1 cellular context compared by ENCODE assay signal in the genomic region with DNA sequence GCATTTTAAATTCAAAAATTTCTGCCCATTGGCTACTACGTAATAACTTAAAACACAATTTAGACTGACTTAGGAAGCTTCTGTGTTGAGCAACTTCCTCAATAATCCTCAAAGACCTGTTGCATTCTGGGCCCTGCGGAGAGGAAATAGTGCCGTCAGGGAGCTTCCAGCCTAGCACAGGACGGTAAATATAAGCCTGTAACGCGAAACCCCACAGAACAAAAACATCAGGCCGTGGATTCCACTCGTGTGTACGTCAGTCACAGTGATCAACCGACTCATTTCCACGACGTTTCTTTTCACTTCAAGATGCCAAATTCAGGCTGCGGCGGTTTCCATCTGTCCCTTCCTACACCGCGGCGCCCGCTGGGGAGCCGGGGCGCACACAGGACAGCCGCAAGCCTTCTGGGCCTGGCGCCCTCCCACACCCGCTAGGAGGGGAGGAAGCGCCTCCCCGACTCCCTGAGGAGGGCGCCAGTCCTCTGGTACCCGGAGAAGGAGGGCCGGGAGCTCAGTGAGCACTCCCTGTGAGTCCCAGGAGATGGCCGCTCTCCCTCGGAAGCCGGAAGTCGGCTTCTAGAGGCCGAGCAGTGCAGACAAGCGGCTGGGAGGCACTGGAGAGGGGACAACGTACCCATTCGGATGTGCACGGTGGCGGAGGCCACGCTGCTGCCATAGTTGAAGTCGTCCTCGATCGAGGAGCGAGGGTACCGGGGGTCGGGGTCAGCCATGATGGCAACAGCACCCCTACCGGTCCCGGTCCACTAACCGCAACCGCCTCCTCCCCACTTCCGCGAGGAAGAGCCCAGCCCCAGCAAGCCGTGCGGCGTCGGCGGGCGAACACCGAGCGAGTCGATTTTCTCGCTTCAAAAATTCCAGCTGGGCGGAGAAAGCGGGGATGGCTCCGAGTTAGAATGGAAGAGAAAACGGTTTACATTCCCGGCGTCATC.
TF ChIP-seq lines count a peak whose summit lies in the region.

A gene with protein sequence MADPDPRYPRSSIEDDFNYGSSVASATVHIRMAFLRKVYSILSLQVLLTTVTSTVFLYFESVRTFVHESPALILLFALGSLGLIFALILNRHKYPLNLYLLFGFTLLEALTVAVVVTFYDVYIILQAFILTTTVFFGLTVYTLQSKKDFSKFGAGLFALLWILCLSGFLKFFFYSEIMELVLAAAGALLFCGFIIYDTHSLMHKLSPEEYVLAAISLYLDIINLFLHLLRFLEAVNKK (minus strand): TSS at position 776 of the 950 bp plus-strand sequence. CDS start 45 bp downstream, at position 731.

TF ChIP-seq in WTC11, 78 proteins besides CTCF, POLR2A, EP300 and RAD21 (continued from another document and continues in another):
- TF ChIP-seq, protein P1, sequence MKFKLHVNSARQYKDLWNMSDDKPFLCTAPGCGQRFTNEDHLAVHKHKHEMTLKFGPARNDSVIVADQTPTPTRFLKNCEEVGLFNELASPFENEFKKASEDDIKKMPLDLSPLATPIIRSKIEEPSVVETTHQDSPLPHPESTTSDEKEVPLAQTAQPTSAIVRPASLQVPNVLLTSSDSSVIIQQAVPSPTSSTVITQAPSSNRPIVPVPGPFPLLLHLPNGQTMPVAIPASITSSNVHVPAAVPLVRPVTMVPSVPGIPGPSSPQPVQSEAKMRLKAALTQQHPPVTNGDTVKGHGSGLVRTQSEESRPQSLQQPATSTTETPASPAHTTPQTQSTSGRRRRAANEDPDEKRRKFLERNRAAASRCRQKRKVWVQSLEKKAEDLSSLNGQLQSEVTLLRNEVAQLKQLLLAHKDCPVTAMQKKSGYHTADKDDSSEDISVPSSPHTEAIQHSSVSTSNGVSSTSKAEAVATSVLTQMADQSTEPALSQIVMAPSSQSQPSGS (CRISPR knock-in tag; IDR thresholded peaks at IDR 0.05; ENCODE audit: borderline replicate concordance, low read depth) = no peak
- TF ChIP-seq ZNF396 (CRISPR knock-in tag; IDR thresholded peaks at IDR 0.05; ENCODE audit: borderline replicate concordance) (no peak), ETV6 (CRISPR knock-in tag; IDR thresholded peaks at IDR 0.05) (peak; percentile 85; the same call in 1 of the 2 replicates), ZNF317 (CRISPR knock-in tag; IDR thresholded peaks at IDR 0.05; ENCODE audit: borderline replicate concordance, low read depth) (no peak), NFATC4 (CRISPR knock-in tag; IDR thresholded peaks at IDR 0.05) (no peak), CREM (CRISPR knock-in tag; IDR thresholded peaks at IDR 0.05) (no peak), JAZF1 (CRISPR knock-in tag; IDR thresholded peaks at IDR 0.05) (no peak), ZNF263 (CRISPR knock-in tag; IDR thresholded peaks at IDR 0.05; ENCODE audit: low read depth) (peak; percentile 93), NR1H2 (CRISPR knock-in tag; IDR thresholded peaks at IDR 0.05) (no peak), SMAD3 (CRISPR knock-in tag; IDR thresholded peaks at IDR 0.05; ENCODE audit: borderline replicate concordance) (0 out of 2 replicates have a peak, but pooled peaks have one; percentile 37), ELF4 (CRISPR knock-in tag; IDR thresholded peaks at IDR 0.05; ENCODE audit: low read depth) (no peak), GABPB1 (CRISPR knock-in tag; IDR thresholded peaks at IDR 0.05) (peak; percentile 79), MXD4 (CRISPR knock-in tag; IDR thresholded peaks at IDR 0.05; ENCODE audit: borderline replicate concordance) (no peak), PRRX2 (CRISPR knock-in tag; IDR thresholded peaks at IDR 0.05) (no peak)
- TF ChIP-seq, protein P2, sequence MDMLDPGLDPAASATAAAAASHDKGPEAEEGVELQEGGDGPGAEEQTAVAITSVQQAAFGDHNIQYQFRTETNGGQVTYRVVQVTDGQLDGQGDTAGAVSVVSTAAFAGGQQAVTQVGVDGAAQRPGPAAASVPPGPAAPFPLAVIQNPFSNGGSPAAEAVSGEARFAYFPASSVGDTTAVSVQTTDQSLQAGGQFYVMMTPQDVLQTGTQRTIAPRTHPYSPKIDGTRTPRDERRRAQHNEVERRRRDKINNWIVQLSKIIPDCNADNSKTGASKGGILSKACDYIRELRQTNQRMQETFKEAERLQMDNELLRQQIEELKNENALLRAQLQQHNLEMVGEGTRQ (CRISPR knock-in tag; IDR thresholded peaks at IDR 0.05) = no peak
- TF ChIP-seq, protein P3, sequence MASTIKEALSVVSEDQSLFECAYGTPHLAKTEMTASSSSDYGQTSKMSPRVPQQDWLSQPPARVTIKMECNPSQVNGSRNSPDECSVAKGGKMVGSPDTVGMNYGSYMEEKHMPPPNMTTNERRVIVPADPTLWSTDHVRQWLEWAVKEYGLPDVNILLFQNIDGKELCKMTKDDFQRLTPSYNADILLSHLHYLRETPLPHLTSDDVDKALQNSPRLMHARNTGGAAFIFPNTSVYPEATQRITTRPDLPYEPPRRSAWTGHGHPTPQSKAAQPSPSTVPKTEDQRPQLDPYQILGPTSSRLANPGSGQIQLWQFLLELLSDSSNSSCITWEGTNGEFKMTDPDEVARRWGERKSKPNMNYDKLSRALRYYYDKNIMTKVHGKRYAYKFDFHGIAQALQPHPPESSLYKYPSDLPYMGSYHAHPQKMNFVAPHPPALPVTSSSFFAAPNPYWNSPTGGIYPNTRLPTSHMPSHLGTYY (CRISPR knock-in tag; IDR thresholded peaks at IDR 0.05) = no peak
- TF ChIP-seq, protein P4, sequence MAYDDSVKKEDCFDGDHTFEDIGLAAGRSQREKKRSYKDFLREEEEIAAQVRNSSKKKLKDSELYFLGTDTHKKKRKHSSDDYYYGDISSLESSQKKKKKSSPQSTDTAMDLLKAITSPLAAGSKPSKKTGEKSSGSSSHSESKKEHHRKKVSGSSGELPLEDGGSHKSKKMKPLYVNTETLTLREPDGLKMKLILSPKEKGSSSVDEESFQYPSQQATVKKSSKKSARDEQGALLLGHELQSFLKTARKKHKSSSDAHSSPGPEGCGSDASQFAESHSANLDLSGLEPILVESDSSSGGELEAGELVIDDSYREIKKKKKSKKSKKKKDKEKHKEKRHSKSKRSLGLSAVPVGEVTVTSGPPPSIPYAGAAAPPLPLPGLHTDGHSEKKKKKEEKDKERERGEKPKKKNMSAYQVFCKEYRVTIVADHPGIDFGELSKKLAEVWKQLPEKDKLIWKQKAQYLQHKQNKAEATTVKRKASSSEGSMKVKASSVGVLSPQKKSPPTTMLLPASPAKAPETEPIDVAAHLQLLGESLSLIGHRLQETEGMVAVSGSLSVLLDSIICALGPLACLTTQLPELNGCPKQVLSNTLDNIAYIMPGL (CRISPR knock-in tag; IDR thresholded peaks at IDR 0.05) = peak; percentile 77; the same call in 1 of the 2 replicates
- TF ChIP-seq, protein P5, sequence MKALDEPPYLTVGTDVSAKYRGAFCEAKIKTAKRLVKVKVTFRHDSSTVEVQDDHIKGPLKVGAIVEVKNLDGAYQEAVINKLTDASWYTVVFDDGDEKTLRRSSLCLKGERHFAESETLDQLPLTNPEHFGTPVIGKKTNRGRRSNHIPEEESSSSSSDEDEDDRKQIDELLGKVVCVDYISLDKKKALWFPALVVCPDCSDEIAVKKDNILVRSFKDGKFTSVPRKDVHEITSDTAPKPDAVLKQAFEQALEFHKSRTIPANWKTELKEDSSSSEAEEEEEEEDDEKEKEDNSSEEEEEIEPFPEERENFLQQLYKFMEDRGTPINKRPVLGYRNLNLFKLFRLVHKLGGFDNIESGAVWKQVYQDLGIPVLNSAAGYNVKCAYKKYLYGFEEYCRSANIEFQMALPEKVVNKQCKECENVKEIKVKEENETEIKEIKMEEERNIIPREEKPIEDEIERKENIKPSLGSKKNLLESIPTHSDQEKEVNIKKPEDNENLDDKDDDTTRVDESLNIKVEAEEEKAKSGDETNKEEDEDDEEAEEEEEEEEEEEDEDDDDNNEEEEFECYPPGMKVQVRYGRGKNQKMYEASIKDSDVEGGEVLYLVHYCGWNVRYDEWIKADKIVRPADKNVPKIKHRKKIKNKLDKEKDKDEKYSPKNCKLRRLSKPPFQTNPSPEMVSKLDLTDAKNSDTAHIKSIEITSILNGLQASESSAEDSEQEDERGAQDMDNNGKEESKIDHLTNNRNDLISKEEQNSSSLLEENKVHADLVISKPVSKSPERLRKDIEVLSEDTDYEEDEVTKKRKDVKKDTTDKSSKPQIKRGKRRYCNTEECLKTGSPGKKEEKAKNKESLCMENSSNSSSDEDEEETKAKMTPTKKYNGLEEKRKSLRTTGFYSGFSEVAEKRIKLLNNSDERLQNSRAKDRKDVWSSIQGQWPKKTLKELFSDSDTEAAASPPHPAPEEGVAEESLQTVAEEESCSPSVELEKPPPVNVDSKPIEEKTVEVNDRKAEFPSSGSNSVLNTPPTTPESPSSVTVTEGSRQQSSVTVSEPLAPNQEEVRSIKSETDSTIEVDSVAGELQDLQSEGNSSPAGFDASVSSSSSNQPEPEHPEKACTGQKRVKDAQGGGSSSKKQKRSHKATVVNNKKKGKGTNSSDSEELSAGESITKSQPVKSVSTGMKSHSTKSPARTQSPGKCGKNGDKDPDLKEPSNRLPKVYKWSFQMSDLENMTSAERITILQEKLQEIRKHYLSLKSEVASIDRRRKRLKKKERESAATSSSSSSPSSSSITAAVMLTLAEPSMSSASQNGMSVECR (CRISPR knock-in tag; IDR thresholded peaks at IDR 0.05; ENCODE audit: borderline replicate concordance) = peak; percentile 81
- TF ChIP-seq, protein P6, sequence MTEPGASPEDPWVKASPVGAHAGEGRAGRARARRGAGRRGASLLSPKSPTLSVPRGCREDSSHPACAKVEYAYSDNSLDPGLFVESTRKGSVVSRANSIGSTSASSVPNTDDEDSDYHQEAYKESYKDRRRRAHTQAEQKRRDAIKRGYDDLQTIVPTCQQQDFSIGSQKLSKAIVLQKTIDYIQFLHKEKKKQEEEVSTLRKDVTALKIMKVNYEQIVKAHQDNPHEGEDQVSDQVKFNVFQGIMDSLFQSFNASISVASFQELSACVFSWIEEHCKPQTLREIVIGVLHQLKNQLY (CRISPR knock-in tag; IDR thresholded peaks at IDR 0.05) = no peak
- TF ChIP-seq, protein P7, sequence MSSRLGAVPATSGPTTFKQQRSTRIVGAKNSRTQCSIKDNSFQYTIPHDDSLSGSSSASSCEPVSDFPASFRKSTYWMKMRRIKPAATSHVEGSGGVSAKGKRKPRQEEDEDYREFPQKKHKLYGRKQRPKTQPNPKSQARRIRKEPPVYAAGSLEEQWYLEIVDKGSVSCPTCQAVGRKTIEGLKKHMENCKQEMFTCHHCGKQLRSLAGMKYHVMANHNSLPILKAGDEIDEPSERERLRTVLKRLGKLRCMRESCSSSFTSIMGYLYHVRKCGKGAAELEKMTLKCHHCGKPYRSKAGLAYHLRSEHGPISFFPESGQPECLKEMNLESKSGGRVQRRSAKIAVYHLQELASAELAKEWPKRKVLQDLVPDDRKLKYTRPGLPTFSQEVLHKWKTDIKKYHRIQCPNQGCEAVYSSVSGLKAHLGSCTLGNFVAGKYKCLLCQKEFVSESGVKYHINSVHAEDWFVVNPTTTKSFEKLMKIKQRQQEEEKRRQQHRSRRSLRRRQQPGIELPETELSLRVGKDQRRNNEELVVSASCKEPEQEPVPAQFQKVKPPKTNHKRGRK (CRISPR knock-in tag; IDR thresholded peaks at IDR 0.05; ENCODE audit: borderline replicate concordance) = no peak
- TF ChIP-seq, protein P8, sequence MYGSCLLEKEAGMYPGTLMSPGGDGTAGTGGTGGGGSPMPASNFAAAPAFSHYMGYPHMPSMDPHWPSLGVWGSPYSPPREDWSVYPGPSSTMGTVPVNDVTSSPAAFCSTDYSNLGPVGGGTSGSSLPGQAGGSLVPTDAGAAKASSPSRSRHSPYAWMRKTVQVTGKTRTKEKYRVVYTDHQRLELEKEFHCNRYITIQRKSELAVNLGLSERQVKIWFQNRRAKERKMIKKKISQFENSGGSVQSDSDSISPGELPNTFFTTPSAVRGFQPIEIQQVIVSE (CRISPR knock-in tag; IDR thresholded peaks at IDR 0.05; ENCODE audit: borderline replicate concordance) = no peak
- TF ChIP-seq, protein P9, sequence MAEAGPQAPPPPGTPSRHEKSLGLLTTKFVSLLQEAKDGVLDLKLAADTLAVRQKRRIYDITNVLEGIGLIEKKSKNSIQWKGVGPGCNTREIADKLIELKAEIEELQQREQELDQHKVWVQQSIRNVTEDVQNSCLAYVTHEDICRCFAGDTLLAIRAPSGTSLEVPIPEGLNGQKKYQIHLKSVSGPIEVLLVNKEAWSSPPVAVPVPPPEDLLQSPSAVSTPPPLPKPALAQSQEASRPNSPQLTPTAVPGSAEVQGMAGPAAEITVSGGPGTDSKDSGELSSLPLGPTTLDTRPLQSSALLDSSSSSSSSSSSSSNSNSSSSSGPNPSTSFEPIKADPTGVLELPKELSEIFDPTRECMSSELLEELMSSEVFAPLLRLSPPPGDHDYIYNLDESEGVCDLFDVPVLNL (CRISPR knock-in tag; IDR thresholded peaks at IDR 0.05; ENCODE audit: borderline replicate concordance, low read depth) = no peak
- TF ChIP-seq, protein P10, sequence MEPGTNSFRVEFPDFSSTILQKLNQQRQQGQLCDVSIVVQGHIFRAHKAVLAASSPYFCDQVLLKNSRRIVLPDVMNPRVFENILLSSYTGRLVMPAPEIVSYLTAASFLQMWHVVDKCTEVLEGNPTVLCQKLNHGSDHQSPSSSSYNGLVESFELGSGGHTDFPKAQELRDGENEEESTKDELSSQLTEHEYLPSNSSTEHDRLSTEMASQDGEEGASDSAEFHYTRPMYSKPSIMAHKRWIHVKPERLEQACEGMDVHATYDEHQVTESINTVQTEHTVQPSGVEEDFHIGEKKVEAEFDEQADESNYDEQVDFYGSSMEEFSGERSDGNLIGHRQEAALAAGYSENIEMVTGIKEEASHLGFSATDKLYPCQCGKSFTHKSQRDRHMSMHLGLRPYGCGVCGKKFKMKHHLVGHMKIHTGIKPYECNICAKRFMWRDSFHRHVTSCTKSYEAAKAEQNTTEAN (CRISPR knock-in tag; IDR thresholded peaks at IDR 0.05) = peak; percentile 84
- TF ChIP-seq, protein P11, sequence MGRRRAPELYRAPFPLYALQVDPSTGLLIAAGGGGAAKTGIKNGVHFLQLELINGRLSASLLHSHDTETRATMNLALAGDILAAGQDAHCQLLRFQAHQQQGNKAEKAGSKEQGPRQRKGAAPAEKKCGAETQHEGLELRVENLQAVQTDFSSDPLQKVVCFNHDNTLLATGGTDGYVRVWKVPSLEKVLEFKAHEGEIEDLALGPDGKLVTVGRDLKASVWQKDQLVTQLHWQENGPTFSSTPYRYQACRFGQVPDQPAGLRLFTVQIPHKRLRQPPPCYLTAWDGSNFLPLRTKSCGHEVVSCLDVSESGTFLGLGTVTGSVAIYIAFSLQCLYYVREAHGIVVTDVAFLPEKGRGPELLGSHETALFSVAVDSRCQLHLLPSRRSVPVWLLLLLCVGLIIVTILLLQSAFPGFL (CRISPR knock-in tag; IDR thresholded peaks at IDR 0.05; ENCODE audit: borderline replicate concordance) = no peak
- TF ChIP-seq, protein P12, sequence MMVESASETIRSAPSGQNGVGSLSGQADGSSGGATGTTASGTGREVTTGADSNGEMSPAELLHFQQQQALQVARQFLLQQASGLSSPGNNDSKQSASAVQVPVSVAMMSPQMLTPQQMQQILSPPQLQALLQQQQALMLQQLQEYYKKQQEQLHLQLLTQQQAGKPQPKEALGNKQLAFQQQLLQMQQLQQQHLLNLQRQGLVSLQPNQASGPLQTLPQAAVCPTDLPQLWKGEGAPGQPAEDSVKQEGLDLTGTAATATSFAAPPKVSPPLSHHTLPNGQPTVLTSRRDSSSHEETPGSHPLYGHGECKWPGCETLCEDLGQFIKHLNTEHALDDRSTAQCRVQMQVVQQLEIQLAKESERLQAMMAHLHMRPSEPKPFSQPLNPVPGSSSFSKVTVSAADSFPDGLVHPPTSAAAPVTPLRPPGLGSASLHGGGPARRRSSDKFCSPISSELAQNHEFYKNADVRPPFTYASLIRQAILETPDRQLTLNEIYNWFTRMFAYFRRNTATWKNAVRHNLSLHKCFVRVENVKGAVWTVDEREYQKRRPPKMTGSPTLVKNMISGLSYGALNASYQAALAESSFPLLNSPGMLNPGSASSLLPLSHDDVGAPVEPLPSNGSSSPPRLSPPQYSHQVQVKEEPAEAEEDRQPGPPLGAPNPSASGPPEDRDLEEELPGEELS (CRISPR knock-in tag; IDR thresholded peaks at IDR 0.05) = 0 out of 2 replicates have a peak, but pooled peaks have one; percentile 25
